1 cellular context compared by ENCODE assay signal in the genomic region with DNA sequence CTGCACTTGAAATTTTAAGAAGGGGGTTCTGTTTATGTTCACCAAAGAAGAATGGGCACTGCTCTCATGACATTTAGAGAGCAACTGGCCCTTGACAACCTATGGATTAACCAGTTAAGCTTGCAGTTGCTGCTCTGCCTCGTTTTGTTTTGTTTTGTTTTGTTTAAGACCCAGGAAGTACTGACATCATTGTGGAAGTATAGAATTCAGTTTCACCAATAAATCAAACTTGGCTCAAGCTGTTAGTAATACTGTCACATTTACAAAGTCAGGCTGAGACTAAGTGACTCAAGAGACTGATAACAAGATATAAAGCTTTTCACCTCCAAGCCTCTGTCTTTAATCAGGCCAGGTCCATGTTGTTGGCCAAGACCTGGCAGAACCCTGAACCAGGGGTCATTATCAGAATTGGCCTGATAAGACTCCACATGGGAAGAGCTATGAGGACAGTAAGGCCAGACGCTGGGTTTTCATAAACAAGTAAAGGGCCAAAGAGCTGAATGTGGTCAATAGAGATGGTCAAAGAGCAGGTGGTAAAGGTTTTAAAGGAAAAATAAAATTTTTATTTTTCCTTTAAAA.
TF ChIP-seq lines count a peak whose summit lies in the region.

No MANE protein-coding gene starts in this region.

TF ChIP-seq in HEK293, 187 proteins besides CTCF, POLR2A, EP300 and RAD21 (continued from another document):
- 0 out of 2 replicates have a peak, but pooled peaks have one; percentile 26 for TF ChIP-seq ZNF24 (tag by site-specific recombination; IDR thresholded peaks at IDR 0.05)
- TF ChIP-seq ZNF202 (tag by site-specific recombination; IDR thresholded peaks at IDR 0.05; ENCODE audit: borderline replicate concordance): no peak
- TF ChIP-seq ZNF610 (tag by site-specific recombination; IDR thresholded peaks at IDR 0.05; ENCODE audit: borderline replicate concordance): no peak
- peak; percentile 31; the same call in 1 of the 2 replicates for TF ChIP-seq ZNF335 (tag by site-specific recombination; conservative IDR thresholded peaks at IDR 0.05)
- TF ChIP-seq, protein P1, sequence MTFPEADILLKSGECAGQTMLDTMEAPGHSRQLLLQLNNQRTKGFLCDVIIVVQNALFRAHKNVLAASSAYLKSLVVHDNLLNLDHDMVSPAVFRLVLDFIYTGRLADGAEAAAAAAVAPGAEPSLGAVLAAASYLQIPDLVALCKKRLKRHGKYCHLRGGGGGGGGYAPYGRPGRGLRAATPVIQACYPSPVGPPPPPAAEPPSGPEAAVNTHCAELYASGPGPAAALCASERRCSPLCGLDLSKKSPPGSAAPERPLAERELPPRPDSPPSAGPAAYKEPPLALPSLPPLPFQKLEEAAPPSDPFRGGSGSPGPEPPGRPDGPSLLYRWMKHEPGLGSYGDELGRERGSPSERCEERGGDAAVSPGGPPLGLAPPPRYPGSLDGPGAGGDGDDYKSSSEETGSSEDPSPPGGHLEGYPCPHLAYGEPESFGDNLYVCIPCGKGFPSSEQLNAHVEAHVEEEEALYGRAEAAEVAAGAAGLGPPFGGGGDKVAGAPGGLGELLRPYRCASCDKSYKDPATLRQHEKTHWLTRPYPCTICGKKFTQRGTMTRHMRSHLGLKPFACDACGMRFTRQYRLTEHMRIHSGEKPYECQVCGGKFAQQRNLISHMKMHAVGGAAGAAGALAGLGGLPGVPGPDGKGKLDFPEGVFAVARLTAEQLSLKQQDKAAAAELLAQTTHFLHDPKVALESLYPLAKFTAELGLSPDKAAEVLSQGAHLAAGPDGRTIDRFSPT (tag by site-specific recombination; IDR thresholded peaks at IDR 0.05): peak; percentile 54; the same call in 1 of the 2 replicates
- TF ChIP-seq, protein P2, sequence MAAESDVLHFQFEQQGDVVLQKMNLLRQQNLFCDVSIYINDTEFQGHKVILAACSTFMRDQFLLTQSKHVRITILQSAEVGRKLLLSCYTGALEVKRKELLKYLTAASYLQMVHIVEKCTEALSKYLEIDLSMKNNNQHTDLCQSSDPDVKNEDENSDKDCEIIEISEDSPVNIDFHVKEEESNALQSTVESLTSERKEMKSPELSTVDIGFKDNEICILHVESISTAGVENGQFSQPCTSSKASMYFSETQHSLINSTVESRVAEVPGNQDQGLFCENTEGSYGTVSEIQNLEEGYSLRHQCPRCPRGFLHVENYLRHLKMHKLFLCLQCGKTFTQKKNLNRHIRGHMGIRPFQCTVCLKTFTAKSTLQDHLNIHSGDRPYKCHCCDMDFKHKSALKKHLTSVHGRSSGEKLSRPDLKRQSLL (tag by site-specific recombination; IDR thresholded peaks at IDR 0.05): no peak
- TF ChIP-seq KLF10 (tag by site-specific recombination; IDR thresholded peaks at IDR 0.05): no peak
- TF ChIP-seq OVOL3 (tag by site-specific recombination; IDR thresholded peaks at IDR 0.05): no peak
- no peak for TF ChIP-seq ZNF292 (tag by site-specific recombination; IDR thresholded peaks at IDR 0.05; ENCODE audit: borderline replicate concordance, low read depth)
- no peak for TF ChIP-seq ZNF221 (tag by site-specific recombination; IDR thresholded peaks at IDR 0.05; ENCODE audit: borderline replicate concordance)
- TF ChIP-seq ZNF629 (tag by site-specific recombination; IDR thresholded peaks at IDR 0.05): peak; percentile 66; the same call in 1 of the 2 replicates
- no peak for TF ChIP-seq ZNF561 (tag by site-specific recombination; IDR thresholded peaks at IDR 0.05; ENCODE audit: borderline replicate concordance)
- no peak for TF ChIP-seq ZFP69B (tag by site-specific recombination; IDR thresholded peaks at IDR 0.05)
